In the genomic region with DNA sequence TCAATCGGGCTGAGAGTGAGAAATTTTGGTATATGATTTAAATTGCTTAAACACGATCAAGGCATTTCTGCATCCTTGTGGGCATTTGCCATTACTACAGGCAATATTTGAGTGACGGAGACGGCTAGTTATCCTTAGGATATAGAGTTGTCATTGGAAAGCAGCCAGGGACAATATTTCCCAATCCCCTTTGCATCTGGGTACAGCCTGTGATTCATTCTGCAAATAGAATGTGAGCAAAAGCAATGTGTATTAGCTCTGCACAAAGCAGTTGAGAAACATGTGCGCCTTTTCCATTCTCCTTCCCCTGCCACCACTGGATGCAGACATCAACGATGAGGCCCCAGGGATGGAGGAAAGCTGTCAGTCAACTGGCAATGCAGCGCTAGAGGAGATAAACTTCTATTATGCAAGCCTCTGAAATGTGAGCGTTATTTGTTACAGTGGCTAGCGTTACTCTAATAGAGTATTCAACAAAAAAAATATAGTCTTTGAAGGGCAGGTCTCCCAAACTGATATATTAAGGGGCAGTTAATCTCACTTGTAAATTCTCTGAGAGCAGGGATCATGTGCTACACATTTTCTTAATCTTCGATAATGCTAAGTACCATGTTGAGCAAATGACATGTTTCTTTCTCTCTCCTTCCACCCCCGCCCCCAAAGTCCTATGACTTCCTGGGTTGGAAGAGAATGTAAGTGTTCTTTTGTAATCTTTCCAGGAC, we compare ENCODE assay signal across 8 cellular contexts. TPM values are rescaled to one million over a fixed set of nuclear protein-coding genes. Genes with fewer than 3 reads are reported as not detected.
DNase-seq lines count a peak whose midpoint lies in the region; ATAC-seq and TF ChIP-seq lines count a peak whose summit lies in the region.

No MANE protein-coding gene starts in this region.

- TF ChIP-seq CTCF in neural cell (IDR thresholded peaks at IDR 0.05; ENCODE audit: poor library complexity, severe bottlenecking), result peak; percentile 67

- ATAC-seq in GM19397 (IDR thresholded peaks at IDR 0.05; ENCODE audit: unreplicated experiment) (no peak), HG02623 (IDR thresholded peaks at IDR 0.05; ENCODE audit: unreplicated experiment) (no peak), HG03565 (IDR thresholded peaks at IDR 0.05; ENCODE audit: unreplicated experiment) (no peak)

- no peaks in the 10 kb centered on the region for H3K9me2 ChIP-seq in neural cell (ENCODE audit: insufficient read depth, low read length)

- H3K79me2 ChIP-seq in neural cell (replicated peaks; ENCODE audit: insufficient read depth, low read length), result no peaks in the 10 kb centered on the region

- no peaks in the 10 kb centered on the region for H4K20me1 ChIP-seq in neural cell (ENCODE audit: insufficient read depth)

- peak; percentile 43 for TF ChIP-seq RAD21 in neural cell (conservative IDR thresholded peaks at IDR 0.05)

- TF ChIP-seq EP300 in neural cell (conservative IDR thresholded peaks at IDR 0.05; ENCODE audit: poor library complexity, severe bottlenecking), result peak; percentile 85

- no peaks in the 10 kb centered on the region for H3K36me3 ChIP-seq in neural cell (ENCODE audit: insufficient read depth, low read length)

- H3K4me3 ChIP-seq in neural cell (ENCODE audit: low read length), result peak overlapping the region; percentile 48

- peak overlapping the region; percentile 46 for H3K4me2 ChIP-seq in neural cell (ENCODE audit: low read length)

- peak overlapping the region; percentile 77 for H3K27ac ChIP-seq in neural cell (ENCODE audit: low read length)

- H2AFZ ChIP-seq in neural cell (ENCODE audit: low read depth, low read length), result no peak overlapping the region

- DNase-seq in EL (peak; percentile 98), NCI-H748 treated with DMSO at 0.1 percent for 48 hours (lab: John Stamatoyannopoulos, UW) (peak; percentile 0), dedifferentiated amniotic fluid mesenchymal stem cell (ENCODE audit: extremely low spot score) (peak; percentile 98), activated gamma-delta T cell (lab: John Stamatoyannopoulos, UW) (no peak)

- H3K27me3 ChIP-seq in neural cell (ENCODE audit: insufficient read depth, low read depth, low read length), result no peaks in the 10 kb centered on the region

- no peaks in the 10 kb centered on the region for H3F3A ChIP-seq in neural cell (ENCODE audit: insufficient read depth, low read length, poor library complexity, severe bottlenecking)

- no peaks in the 10 kb centered on the region for H3K9me3 ChIP-seq in neural cell (ENCODE audit: low read length)

- H3K9ac ChIP-seq in neural cell (ENCODE audit: low read length), result peak overlapping the region; percentile 42

TF ChIP-seq in neural cell, 6 proteins besides CTCF, POLR2A, EP300 and RAD21:
- TF ChIP-seq REST (IDR thresholded peaks at IDR 0.05; ENCODE audit: borderline replicate concordance), result peak; percentile 58
- peak; percentile 78 for TF ChIP-seq POLR2AphosphoS5 (IDR thresholded peaks at IDR 0.05)
- TF ChIP-seq TAF1 (IDR thresholded peaks at IDR 0.05; ENCODE audit: low read depth), result no peak
- peak; percentile 84 for TF ChIP-seq MXI1 (conservative IDR thresholded peaks at IDR 0.05; ENCODE audit: poor library complexity, severe bottlenecking)
- no peak for TF ChIP-seq EZH2 (IDR thresholded peaks at IDR 0.05; ENCODE audit: borderline replicate concordance, insufficient read depth, low read length, poor library complexity, severe bottlenecking)
- TF ChIP-seq SMC3 (conservative IDR thresholded peaks at IDR 0.05; ENCODE audit: poor library complexity), result peak; percentile 32

RNA-seq across cellular contexts. Expression of gene NCOA3, which starts 37.1 kb away (rescaled TPM):
- 14.2 and 14.6 TPM in 2 replicates for polyA plus RNA-seq in neural cell
- 50.2 and 54.8 TPM in 2 replicates for polyA minus RNA-seq in neural cell
